Comparison of ENCODE assay signal across 18 cellular contexts in the genomic region with DNA sequence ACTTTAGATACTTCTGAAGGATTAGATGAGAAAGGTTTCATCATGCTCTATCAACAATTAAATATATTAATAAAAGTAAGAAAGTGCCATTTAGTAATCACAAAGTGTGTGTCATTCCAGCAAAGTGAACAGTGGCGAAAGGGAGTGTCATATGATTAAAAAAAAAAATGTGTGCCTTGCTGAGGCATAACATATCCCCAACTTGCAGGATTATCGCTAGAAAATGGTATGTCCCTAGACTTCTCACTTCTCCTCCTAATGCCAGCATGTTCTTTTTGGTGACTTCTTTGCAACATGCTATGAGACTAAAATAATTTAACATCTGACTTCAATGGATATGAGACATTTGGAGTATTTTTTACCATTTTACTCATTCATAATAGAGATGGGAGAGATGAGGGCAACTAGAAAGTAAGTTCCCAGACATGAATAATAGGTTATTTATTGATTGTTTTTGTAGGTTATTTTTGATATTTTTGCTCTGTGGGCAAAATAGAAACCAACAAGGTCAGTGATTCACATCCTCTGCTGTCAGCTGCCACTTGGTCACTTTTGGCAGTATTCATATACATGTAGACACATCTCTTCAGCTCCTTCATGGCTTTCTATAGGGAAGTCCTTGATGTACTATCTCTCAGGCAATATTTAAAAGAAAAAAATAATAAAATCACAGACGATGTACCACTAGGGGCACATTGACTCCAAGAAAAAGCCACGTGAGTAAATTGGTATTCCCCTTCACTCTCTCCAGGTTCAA.
DNase-seq lines count a peak whose midpoint lies in the region; ATAC-seq and TF ChIP-seq lines count a peak whose summit lies in the region.
"Had no signal": no experiment of that assay in that cellular context is flagged by ENCODE, and none has a peak within 500 bp of the region (broad histone marks: within the 10 kb centered on the region; RNA-seq: fewer than 3 reads in every experiment).

No MANE protein-coding gene starts in this region.

- H3K27ac ChIP-seq in foreskin keratinocyte, result no peak overlapping the region
- H3K27ac ChIP-seq: thyroid gland had no signal

- H3K4me1 ChIP-seq in foreskin keratinocyte, result no peaks in the 10 kb centered on the region
- H3K4me1 ChIP-seq: BE2C, thyroid gland had no signal

- TF ChIP-seq CTCF in foreskin keratinocyte (conservative IDR thresholded peaks at IDR 0.05), result peak; percentile 7

- ATAC-seq in GM19025 (IDR thresholded peaks at IDR 0.05; ENCODE audit: low read depth, unreplicated experiment) (peak; percentile 82), HG02610 (IDR thresholded peaks at IDR 0.05; ENCODE audit: unreplicated experiment) (peak; percentile 66), HG03342 (IDR thresholded peaks at IDR 0.05; ENCODE audit: unreplicated experiment) (peak; percentile 53), foreskin keratinocyte (no peak)
- ATAC-seq: natural killer cell treated with Interleukin-12 subunit alpha and Interleukin-12 subunit beta and Interleukin-15 and Interleukin-18, amount 100 ng/mL, for 72 hours had no signal

- no peak overlapping the region for H3K4me3 ChIP-seq in H7 (ENCODE audit: insufficient read depth, low read depth, low read length)
- H3K4me3 ChIP-seq: thyroid gland had no signal

- DNase-seq in foreskin keratinocyte, result no peak
- DNase-seq in inferior parietal cortex (ENCODE audit: extremely low spot score), result no peak
- DNase-seq in stimulated activated CD4-positive, alpha-beta T cell treated with anti-CD3 and anti-CD28 coated beads, Interleukin-12 subunit alpha, Interleukin-12 subunit beta, amount 100 ng/mL, for 4 hours, result no peak
- no peak for DNase-seq in H7
- DNase-seq: activated naive CD4-positive, alpha-beta T cell treated with anti-CD3 and anti-CD28 coated beads, Interleukin-2, amount 50 U/mL, for 16 hours; BE2C; DMS79; effector CD4-positive, alpha-beta T cell; HFFc6; NCI-H187; NCI-H524 treated with DMSO at 0.1 percent for 48 hours; retina; stimulated activated CD4-positive, alpha-beta T cell treated with anti-CD3 and anti-CD28 coated beads, Interleukin-1b, Interleukin-23, amount 100 ng/mL, for 48 hours; thyroid gland had no signal

- no peaks in the 10 kb centered on the region for H3K36me3 ChIP-seq in H7 (replicated peaks; ENCODE audit: control insufficient read depth, insufficient read depth, low read length)
- H3K36me3 ChIP-seq: BE2C, thyroid gland had no signal

- peaks cover 3% of the 10 kb centered on the region for H3K27me3 ChIP-seq in foreskin keratinocyte
- H3K27me3 ChIP-seq in H7 (ENCODE audit: control insufficient read depth, insufficient read depth, low read length), result no peaks in the 10 kb centered on the region
- H3K27me3 ChIP-seq: BE2C, thyroid gland had no signal
